In genomic region chr20:1665345-1665744, GRCh38 we compare ENCODE assay signal across 21 cellular contexts. TPM values are rescaled to one million over a fixed set of nuclear protein-coding genes. Genes with fewer than 3 reads are reported as not detected.
DNase-seq lines count a peak whose midpoint lies in the region; ATAC-seq and TF ChIP-seq lines count a peak whose summit lies in the region.
"Had no signal": no experiment of that assay in that cellular context is flagged by ENCODE, and none has a peak within 500 bp of the region (broad histone marks: within the 10 kb centered on the region; RNA-seq: fewer than 3 reads in every experiment).

No MANE protein-coding gene starts in this region.

- no peak overlapping the region for H3K4me2 ChIP-seq in mammary epithelial cell (ENCODE audit: insufficient read depth, low read depth, low read length)
- H3K4me2 ChIP-seq: SK-N-SH had no signal

- H3K27ac ChIP-seq in mammary epithelial cell (ENCODE audit: insufficient read depth, low read depth, low read length) (no peak overlapping the region), breast epithelium (no peak overlapping the region), thymus (ENCODE audit: low read depth) (peak overlapping the region; percentile 43)
- H3K27ac ChIP-seq: tibial nerve had no signal

- no peak for TF ChIP-seq POLR2A in breast epithelium (IDR thresholded peaks at IDR 0.05)

- H3K4me1 ChIP-seq in mammary epithelial cell (ENCODE audit: insufficient read depth, low read length) = peaks cover 12% of the 10 kb centered on the region
- no peaks in the 10 kb centered on the region for H3K4me1 ChIP-seq in breast epithelium
- H3K4me1 ChIP-seq in thymus (ENCODE audit: control insufficient read depth, insufficient read depth, low read length) = peaks cover 20% of the 10 kb centered on the region
- H3K4me1 ChIP-seq: tibial nerve had no signal

- in situ Hi-C loops in mammary epithelial cell (cut with MboI; ENCODE audit: low sequenced_read_pairs in 2 of 2) = no loop called here

- H3K4me3 Mint-ChIP-seq in T-helper 17 cell = peak overlapping the region; percentile 77
- H3K4me3 Mint-ChIP-seq in effector memory CD8-positive, alpha-beta T cell = peak overlapping the region; percentile 65 to 84

- BruUV-seq in mammary epithelial cell (replicated peaks; lab: Mats Ljungman, UMichigan) = no TSS peak

- H3K4me1 Mint-ChIP-seq in T-helper 17 cell = peaks cover 48% of the 10 kb centered on the region
- peaks cover 58 to 63% of the 10 kb centered on the region in 2 donors for H3K4me1 Mint-ChIP-seq in effector memory CD8-positive, alpha-beta T cell (ENCODE audit: low read depth in 2 of 2)

- no peaks in the 10 kb centered on the region for H3K27me3 ChIP-seq in mammary epithelial cell (ENCODE audit: insufficient read depth, low read length)
- no peaks in the 10 kb centered on the region for H3K27me3 ChIP-seq in breast epithelium
- no peaks in the 10 kb centered on the region for H3K27me3 ChIP-seq in thymus (ENCODE audit: control insufficient read depth, insufficient read depth)
- H3K27me3 ChIP-seq: tibial nerve had no signal

- DNase-seq in mammary epithelial cell (no peak), breast epithelium (ENCODE audit: low spot score in 2 of 2) (no peak), T-helper 17 cell (no peak), NCI-H446 treated with DMSO at 0.1 percent for 48 hours (lab: John Stamatoyannopoulos, UW) (no peak)
- DNase-seq in effector memory CD8-positive, alpha-beta T cell = no peak
- DNase-seq: Calu3, EL, glutamatergic neuron, Karpas-422, midbrain, NCI-H1048, NCI-H2029, NCI-H510A, SK-N-SH had no signal

- CTCF ChIA-PET in mammary epithelial cell (lab: Charles Lee; ENCODE audit: low non-redundant PET) = no interaction called here

- ATAC-seq in T-helper 17 cell (no peak), GM21360 (IDR thresholded peaks at IDR 0.05; ENCODE audit: unreplicated experiment) (no peak), HG03135 (IDR thresholded peaks at IDR 0.05; ENCODE audit: unreplicated experiment) (no peak)
- no peak for ATAC-seq in effector memory CD8-positive, alpha-beta T cell (replicated peaks)

- H3K9ac ChIP-seq in mammary epithelial cell (ENCODE audit: insufficient read depth, low read length) = no peak overlapping the region
- H3K9ac ChIP-seq: SK-N-SH had no signal

- H3K4me3 ChIP-seq in mammary epithelial cell (replicated peaks in 1 of 3; ENCODE audit: insufficient read depth in 1 of 3, low read depth in 2 of 3, low read length in 3 of 3) = no peak overlapping the region
- H3K4me3 ChIP-seq in breast epithelium = no peak overlapping the region
- no peak overlapping the region for H3K4me3 ChIP-seq in thymus (ENCODE audit: low read length)
- H3K4me3 ChIP-seq: tibial nerve had no signal

- H3K27me3 Mint-ChIP-seq in T-helper 17 cell = no peaks in the 10 kb centered on the region
- H3K27me3 Mint-ChIP-seq in effector memory CD8-positive, alpha-beta T cell = no peaks in the 10 kb centered on the region

- H3K9me3 ChIP-seq in mammary epithelial cell (replicated peaks; ENCODE audit: insufficient read depth, low read length) (no peaks in the 10 kb centered on the region), breast epithelium (no peaks in the 10 kb centered on the region), T-helper 17 cell (ENCODE audit: control insufficient read depth, low read length, poor library complexity, severe bottlenecking) (no peaks in the 10 kb centered on the region), thymus (ENCODE audit: control insufficient read depth) (no peaks in the 10 kb centered on the region)
- H3K9me3 ChIP-seq: SK-N-SH, tibial nerve had no signal

- WGBS in mammary epithelial cell (ENCODE audit: low coverage, missing lambda C conversion rate) = 100% methylated on average over 3 of the region's 3 CpGs
- WGBS in thymus = 90% methylated on average over 3 of the region's 3 CpGs

- no peaks in the 10 kb centered on the region for H3K79me2 ChIP-seq in mammary epithelial cell (ENCODE audit: insufficient read depth, low read length)

- no peaks in the 10 kb centered on the region for H3K9me3 Mint-ChIP-seq in effector memory CD8-positive, alpha-beta T cell

- H3K36me3 ChIP-seq in mammary epithelial cell (ENCODE audit: insufficient read depth, low read length) = no peaks in the 10 kb centered on the region
- H3K36me3 ChIP-seq in breast epithelium = no peaks in the 10 kb centered on the region
- H3K36me3 ChIP-seq in thymus (ENCODE audit: control insufficient read depth, insufficient read depth) = no peaks in the 10 kb centered on the region
- H3K36me3 ChIP-seq: tibial nerve had no signal

- dilution Hi-C loops in mammary epithelial cell (cut with HindIII; ENCODE audit: low sequenced_read_pairs) = no loop called here

- peak overlapping the region; percentile 49 for H3K27ac Mint-ChIP-seq in T-helper 17 cell
- peak overlapping the region; percentile 81 to 91 for H3K27ac Mint-ChIP-seq in effector memory CD8-positive, alpha-beta T cell

- no peaks in the 10 kb centered on the region for H3K36me3 Mint-ChIP-seq in T-helper 17 cell (ENCODE audit: low read depth)
- peaks cover 3% of the 10 kb centered on the region for H3K36me3 Mint-ChIP-seq in effector memory CD8-positive, alpha-beta T cell (ENCODE audit: insufficient read depth)

- H2AFZ ChIP-seq in mammary epithelial cell (ENCODE audit: low read depth, low read length) = peak overlapping the region; percentile 49

- intact Hi-C loops in mammary epithelial cell (cut with micrococcal nuclease) (no loop called here), breast epithelium (cut with DNase I; ENCODE audit: low total_unique reads) (no loop called here)

- no peaks in the 10 kb centered on the region for H4K20me1 ChIP-seq in mammary epithelial cell (ENCODE audit: insufficient read depth, low read length)

- no peak for TF ChIP-seq CTCF in mammary epithelial cell (conservative IDR thresholded peaks at IDR 0.05 in 1 of 2, IDR thresholded peaks at IDR 0.05 in 1 of 2; ENCODE audit: extremely low read depth in 1 of 2, insufficient read depth in 1 of 2, low read depth in 1 of 2, low read length in 2 of 2)
- TF ChIP-seq CTCF in breast epithelium (IDR thresholded peaks at IDR 0.05) = no peak

RNA-seq across cellular contexts. Expression of gene SIRPG, which starts 7.8 kb away (rescaled TPM):
- total RNA-seq in mammary epithelial cell (not detected), breast epithelium (not detected), T-helper 17 cell (10 to 100 TPM; 45.3 to 47.5 TPM)
- polyA plus RNA-seq in mammary epithelial cell (0.60 TPM), thymus (51.0 TPM)
- 7.2 TPM for polyA minus RNA-seq in mammary epithelial cell
- total RNA-seq: astrocyte, Calu3, chondrocyte, HT1080 had no signal
- polyA plus RNA-seq: SK-N-SH had no signal

RNA-seq across cellular contexts. Expression of gene SIRPB1, which starts 45.5 kb away (rescaled TPM):
- total RNA-seq in mammary epithelial cell (1 to 10 TPM; 3.8 to 5.3 TPM), breast epithelium (1 to 10 TPM; 2.6 to 8.5 (median 5.8) TPM), T-helper 17 cell (1 to 10 TPM; 4.4 to 4.6 TPM)
- polyA plus RNA-seq in mammary epithelial cell (2.1 TPM), thymus (1.2 TPM)
- not detected for polyA minus RNA-seq in mammary epithelial cell
- total RNA-seq: astrocyte had no signal

Comparison
In these comparisons a context has a peak if more than half of its experiments do, and no peak if none do; other contexts are left out.
1. RNA of gene SIRPG, which starts 7.8 kb away (total RNA-seq): 45.3 to 47.5 TPM in T-helper 17 cell; not detected in mammary epithelial cell and not detected in breast epithelium; every median in the first group is over 10 times any median in the second.